ENCODE assay signal across 8 cellular contexts in the genomic region with DNA sequence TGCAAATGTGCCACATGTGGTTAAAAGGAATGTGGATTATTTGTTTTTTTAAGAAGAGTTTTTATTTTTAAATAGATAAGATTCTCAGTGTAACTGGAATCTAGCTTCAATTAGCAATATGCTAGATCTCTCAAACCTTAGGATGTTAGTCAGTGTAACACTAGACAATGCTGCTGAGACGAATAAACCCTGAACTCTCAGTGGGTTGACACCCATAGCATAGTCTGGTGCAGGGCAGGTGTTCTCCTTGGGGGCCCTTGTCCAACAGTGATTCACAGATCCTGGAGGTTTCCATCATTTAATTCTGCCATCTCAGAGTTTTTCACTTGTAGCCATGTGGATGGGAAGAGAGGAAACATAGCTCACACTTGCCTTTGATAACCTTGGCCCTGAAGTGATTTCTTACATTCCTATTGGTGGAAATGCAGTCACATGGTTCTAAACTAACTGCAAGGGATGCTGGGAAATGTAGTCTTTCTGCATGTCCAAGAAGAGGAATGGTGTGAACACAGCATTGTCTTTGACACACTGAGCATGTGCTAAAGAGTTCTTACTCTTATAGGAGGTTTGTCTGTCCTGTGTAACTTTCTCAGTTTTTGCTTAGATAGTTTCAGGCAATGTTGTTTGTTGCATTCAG.
DNase-seq lines count a peak whose midpoint lies in the region; FAIRE-seq and TF ChIP-seq lines count a peak whose summit lies in the region.
"Not testable (repeated sequence)": the region's sequence is repeated elsewhere in the genome, so short reads cannot be mapped to it uniquely, and the experiment has no call there.

No MANE protein-coding gene starts in this region.

- not testable (repeated sequence) for H3K27me3 ChIP-seq in mammary epithelial cell (ENCODE audit: insufficient read depth, low read length)

- not testable (repeated sequence) for H3K9ac ChIP-seq in mammary epithelial cell (ENCODE audit: insufficient read depth, low read length)

- not testable (repeated sequence) for H3K4me1 ChIP-seq in mammary epithelial cell (ENCODE audit: insufficient read depth, low read length)

- WGBS in mammary epithelial cell (ENCODE audit: low coverage, missing lambda C conversion rate) = 29% methylated on average over 1 of the region's 1 CpG

- H3K79me2 ChIP-seq in mammary epithelial cell (ENCODE audit: insufficient read depth, low read length) = not testable (repeated sequence)

- CTCF ChIA-PET in mammary epithelial cell (lab: Charles Lee; ENCODE audit: low non-redundant PET) = not testable (repeated sequence)

- in situ Hi-C loops in mammary epithelial cell (cut with MboI; ENCODE audit: low sequenced_read_pairs in 2 of 2) = not testable (repeated sequence)

- not testable (repeated sequence) for H3K27ac ChIP-seq in mammary epithelial cell (ENCODE audit: insufficient read depth, low read depth, low read length)

- intact Hi-C loops in mammary epithelial cell (cut with micrococcal nuclease) = not testable (repeated sequence)

- BruUV-seq in mammary epithelial cell (replicated peaks; lab: Mats Ljungman, UMichigan) = not testable (repeated sequence)

- not testable (repeated sequence) for H3K9me3 ChIP-seq in mammary epithelial cell (replicated peaks; ENCODE audit: insufficient read depth, low read length)

- H3K4me2 ChIP-seq in mammary epithelial cell (ENCODE audit: insufficient read depth, low read depth, low read length) = not testable (repeated sequence)

- TF ChIP-seq CTCF in mammary epithelial cell (conservative IDR thresholded peaks at IDR 0.05 in 1 of 2, IDR thresholded peaks at IDR 0.05 in 1 of 2; ENCODE audit: extremely low read depth in 1 of 2, insufficient read depth in 1 of 2, low read depth in 1 of 2, low read length in 2 of 2) = not testable (repeated sequence)

- DNase-seq in CMK (ENCODE audit: low read depth) (peak; percentile 46), LHCN-M2 (ENCODE audit: low read depth) (peak; percentile 3), NCI-H524 (lab: John Stamatoyannopoulos, UW) (peak; percentile 8), SIG-M5 treated with dmso at 0.1 percent for 504 hours (lab: John Stamatoyannopoulos, UW; ENCODE audit: unreplicated experiment) (peak; percentile 27), mammary epithelial cell (peak; percentile 5), iPS DF 19.7 (ENCODE audit: low read depth, low spot score) (peak; percentile 56), pons (ENCODE audit: low spot score) (peak; percentile 78)
- DNase-seq in GM19239 (ENCODE audit: insufficient read length, low spot score) = not testable (repeated sequence)

- FAIRE-seq in GM19239 (lab: Jason Lieb, UNC) = peak; percentile 67

- H2AFZ ChIP-seq in mammary epithelial cell (ENCODE audit: low read depth, low read length) = not testable (repeated sequence)

- H3K4me3 ChIP-seq in mammary epithelial cell (replicated peaks in 1 of 3; ENCODE audit: insufficient read depth in 1 of 3, low read depth in 2 of 3, low read length in 3 of 3) = not testable (repeated sequence)

- H3K36me3 ChIP-seq in mammary epithelial cell (ENCODE audit: insufficient read depth, low read length) = not testable (repeated sequence)

- not testable (repeated sequence) for H4K20me1 ChIP-seq in mammary epithelial cell (ENCODE audit: insufficient read depth, low read length)

- dilution Hi-C loops in mammary epithelial cell (cut with HindIII; ENCODE audit: low sequenced_read_pairs) = not testable (repeated sequence)
